ENCODE assay signal across 8 cellular contexts in genomic region chr3:195259564-195260285, GRCh38. TPM values are rescaled to one million over a fixed set of nuclear protein-coding genes. Genes with fewer than 3 reads are reported as not detected.
DNase-seq lines count a peak whose midpoint lies in the region; ATAC-seq and TF ChIP-seq lines count a peak whose summit lies in the region.

No MANE protein-coding gene starts in this region.

- peak overlapping the region; percentile 28 for H3K4me3 ChIP-seq in mucosa of descending colon

- no peaks in the 10 kb centered on the region for H3K36me3 ChIP-seq in mucosa of descending colon (ENCODE audit: low read depth)

- no peaks in the 10 kb centered on the region for H3K9me3 ChIP-seq in mucosa of descending colon

- peak; percentile 99 for DNase-seq in D341Med (ENCODE audit: low spot score)
- DNase-seq in HT1080 (ENCODE audit: low read depth): peak; percentile 96
- peak; percentile 98 for DNase-seq in NOMO-1 (lab: John Stamatoyannopoulos, UW; ENCODE audit: unreplicated experiment in 2 of 2)
- peak; percentile 89 for DNase-seq in activated CD8-positive, alpha-beta memory T cell treated with anti-CD3 and anti-CD28 coated beads, Interleukin-2, amount 50 U/mL, for 4 hours
- DNase-seq in epidermal melanocyte (ENCODE audit: insufficient read length, low spot score): peak; percentile 97
- peak; percentile 88 to 95 (median 92) for DNase-seq in mucosa of descending colon
- DNase-seq in stimulated activated CD8-positive, alpha-beta memory T cell treated with anti-CD3 and anti-CD28 coated beads, Interleukin-4, amount 100 ng/mL, for 1 hour (ENCODE audit: low read depth in 2 of 2, low spot score in 1 of 2): peak; percentile 72 to 78

- peak; percentile 94 for TF ChIP-seq CTCF in mucosa of descending colon (IDR thresholded peaks at IDR 0.05)

- H3K4me1 ChIP-seq in mucosa of descending colon (ENCODE audit: low read depth): peaks cover 25% of the 10 kb centered on the region

- intact Hi-C loops in mucosa of descending colon (cut with DNase I, micrococcal nuclease): loop anchor here (5.0 to 10.0 kb wide), 2 partner anchors 572 to 575 kb away; partner anchors contain the start of gene FAM43A (in 2 of the 2)

- peak; percentile 78 for ATAC-seq in GM21360 (IDR thresholded peaks at IDR 0.05; ENCODE audit: unreplicated experiment)
- peak; percentile 92 for ATAC-seq in mucosa of descending colon

RNA-seq across cellular contexts. Expression of gene XXYLT1, which starts 11.2 kb away (rescaled TPM):
- 24.5 and 30.1 TPM in 2 replicates for total RNA-seq in HT1080 (2014; rRNA removed; shearing (Covaris generic))
- 23.4 and 24.0 TPM in 2 replicates for polyA plus RNA-seq in HT1080 (2015; cell fraction: cytosol; rRNA removed)
- 14.0 and 16.8 TPM in 2 replicates for polyA plus RNA-seq in HT1080 (2015; cell fraction: nucleus; rRNA removed)
- total RNA-seq in mucosa of descending colon: 10 to 100 TPM; 10.0 to 10.7 (median 10.2) TPM

Comparison
In these comparisons a context has a peak if more than half of its experiments do, and no peak if none do; other contexts are left out.
1. Peak in every context shown above with its lines: DNase-seq, ATAC-seq and H3K4me3 ChIP-seq.